ENCODE assay signal across 19 cellular contexts in the genomic region with DNA sequence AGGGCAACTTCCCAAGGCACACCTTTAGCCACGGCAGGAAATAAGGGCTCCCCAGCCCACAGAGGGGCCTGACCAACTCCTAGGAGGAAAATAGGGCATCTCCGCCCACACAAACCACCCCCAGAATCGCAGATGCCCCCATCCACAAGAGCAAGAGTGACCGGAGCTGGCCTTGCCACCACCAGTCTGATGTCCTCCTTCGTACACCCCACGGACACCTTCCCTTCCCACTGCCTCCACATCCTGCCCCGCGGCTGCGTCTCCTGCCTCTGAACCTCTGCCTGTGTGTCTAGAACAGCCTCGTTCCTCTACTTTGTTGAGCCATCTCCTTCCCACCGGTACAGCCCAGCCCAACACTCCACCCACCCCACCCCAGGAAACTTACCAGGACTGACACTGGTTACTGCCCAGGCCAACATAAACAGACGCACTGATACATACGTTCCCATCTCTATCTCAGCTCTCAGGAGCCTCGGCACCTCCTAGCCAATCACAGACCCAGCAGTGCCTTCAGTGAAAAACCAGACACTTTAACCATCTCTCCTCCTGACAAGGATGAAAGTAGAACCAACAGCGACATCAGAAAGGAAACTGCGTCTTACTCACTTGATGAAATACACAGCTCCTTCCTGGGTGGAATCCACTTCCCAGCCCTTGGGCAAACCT.
"Had no signal": no experiment of that assay in that cellular context is flagged by ENCODE, and none has a peak within 500 bp of the region (broad histone marks: within the 10 kb centered on the region; RNA-seq: fewer than 3 reads in every experiment).

No MANE protein-coding gene starts in this region.

- H3K4me2 ChIP-seq: PC-9 had no signal

- H3K27me3 Mint-ChIP-seq: activated naive CD8-positive, alpha-beta T cell treated with anti-CD3 and anti-CD28 coated beads for 36 hours had no signal

- H2AFZ ChIP-seq: PC-9 had no signal

- DNase-seq: activated B cell treated with CpG ODN at 0.5 μM for 24 hours; activated CD4-positive, alpha-beta T cell treated with anti-CD3 and anti-CD28 coated beads for 1 hour; activated CD4-positive, alpha-beta T cell treated with anti-CD3 and anti-CD28 coated beads, Interleukin-2, amount 10 ng/mL, durations not matched to agents 24 days and 14 days; activated CD8-positive, alpha-beta memory T cell treated with anti-CD3 and anti-CD28 coated beads for 24 hours; activated gamma-delta T cell treated with Interleukin-2 at 50 U/mL for 16 hours; activated naive CD4-positive, alpha-beta T cell treated with anti-CD3 and anti-CD28 coated beads, Interleukin-2, amount 10 ng/mL, durations not matched to agents 7 days and 5 days; activated T-cell treated with anti-CD3 and anti-CD28 coated beads, Interleukin-2, amount 50 U/mL, for 4 hours; cerebellar nuclear complex; NCI-H1105; NCI-H1436; NCI-H2029 treated with DMSO at 0.1 percent for 48 hours; NK-92 treated with Interleukin-12 subunit alpha and Interleukin-12 subunit beta, amount 100 ng/mL, for 24 hours; SIG-M5; T-helper 17 cell; T-helper 9 cell had no signal

- H3K9me3 Mint-ChIP-seq: activated B cell treated with CpG ODN at 0.5 μM for 24 hours; activated CD4-positive, alpha-beta memory T cell treated with anti-CD3 and anti-CD28 coated beads for 36 hours; activated CD4-positive, alpha-beta T cell treated with anti-CD3 and anti-CD28 coated beads, Interleukin-2, amount 10 ng/mL, durations not matched to agents 24 days and 14 days; activated naive CD4-positive, alpha-beta T cell treated with anti-CD3 and anti-CD28 coated beads, Interleukin-2, amount 10 ng/mL, durations not matched to agents 7 days and 5 days; activated naive CD8-positive, alpha-beta T cell treated with anti-CD3 and anti-CD28 coated beads for 36 hours; activated T-cell treated with anti-CD3 and anti-CD28 coated beads, Interleukin-2, amount 50 U/mL, for 4 hours; activated T-helper 2 cell treated with anti-CD3 and anti-CD28 coated beads, Interferon-gamma antibody, Interleukin-2, Interleukin-4, amounts not matched to agents 10 μg/mL and 5 μg/mL and 100 μg/mL, durations not matched to agents 14 hours and 24 hours and 36 hours had no signal

- H3K4me3 Mint-ChIP-seq: activated B cell treated with CpG ODN at 0.5 μM for 24 hours; activated CD4-positive, alpha-beta memory T cell treated with anti-CD3 and anti-CD28 coated beads for 36 hours; activated CD4-positive, alpha-beta T cell treated with anti-CD3 and anti-CD28 coated beads, Interleukin-2, amount 10 ng/mL, durations not matched to agents 24 days and 14 days; activated naive CD4-positive, alpha-beta T cell treated with anti-CD3 and anti-CD28 coated beads, Interleukin-2, amount 10 ng/mL, durations not matched to agents 7 days and 5 days; activated naive CD8-positive, alpha-beta T cell treated with anti-CD3 and anti-CD28 coated beads for 36 hours; activated T-cell treated with anti-CD3 and anti-CD28 coated beads, Interleukin-2, amount 50 U/mL, for 4 hours; T-helper 17 cell had no signal

- H3K27ac ChIP-seq: PC-9 had no signal

- H3K27ac Mint-ChIP-seq: activated B cell treated with CpG ODN at 0.5 μM for 24 hours; activated CD4-positive, alpha-beta memory T cell treated with anti-CD3 and anti-CD28 coated beads for 36 hours; activated naive CD4-positive, alpha-beta T cell treated with anti-CD3 and anti-CD28 coated beads, Interleukin-2, amount 10 ng/mL, durations not matched to agents 7 days and 5 days; activated naive CD8-positive, alpha-beta T cell treated with anti-CD3 and anti-CD28 coated beads for 36 hours; activated T-helper 2 cell treated with anti-CD3 and anti-CD28 coated beads, Interferon-gamma antibody, Interleukin-2, Interleukin-4, amounts not matched to agents 10 μg/mL and 5 μg/mL and 100 μg/mL, durations not matched to agents 14 hours and 24 hours and 36 hours; T-helper 17 cell had no signal

- ATAC-seq: activated T-cell treated with anti-CD3 and anti-CD28 coated beads, Interleukin-2, amount 50 U/mL, for 4 hours; T-helper 17 cell had no signal

- H3K36me3 Mint-ChIP-seq: activated CD4-positive, alpha-beta memory T cell treated with anti-CD3 and anti-CD28 coated beads for 36 hours; activated naive CD4-positive, alpha-beta T cell treated with anti-CD3 and anti-CD28 coated beads, Interleukin-2, amount 10 ng/mL, durations not matched to agents 7 days and 5 days; activated naive CD8-positive, alpha-beta T cell treated with anti-CD3 and anti-CD28 coated beads for 36 hours had no signal

- H3K4me3 ChIP-seq: PC-9 had no signal
